ENCODE assay signal across 21 cellular contexts in genomic region chr1:44401256-44402228, GRCh38. TPM values are rescaled to one million over a fixed set of nuclear protein-coding genes. Genes with fewer than 3 reads are reported as not detected.
DNase-seq lines count a peak whose midpoint lies in the region; ATAC-seq and TF ChIP-seq lines count a peak whose summit lies in the region.
"Had no signal": no experiment of that assay in that cellular context is flagged by ENCODE, and none has a peak within 500 bp of the region (broad histone marks: within the 10 kb centered on the region; RNA-seq: fewer than 3 reads in every experiment).

No MANE protein-coding gene starts in this region.

- H3K9me3 Mint-ChIP-seq in stimulated activated naive CD8-positive, alpha-beta T cell treated with anti-CD3 and anti-CD28 coated beads, Interleukin-15, amount 100 ng/mL, for 72 hours = no peaks in the 10 kb centered on the region
- H3K9me3 Mint-ChIP-seq: CD8-positive, alpha-beta memory T cell; GM23338; HFFc6 had no signal

- peaks cover 54% of the 10 kb centered on the region for H3K27me3 Mint-ChIP-seq in stimulated activated naive CD8-positive, alpha-beta T cell treated with anti-CD3 and anti-CD28 coated beads, Interleukin-15, amount 100 ng/mL, for 72 hours

- H3K4me1 ChIP-seq in liver (ENCODE audit: control insufficient read depth in 4 of 4, insufficient read depth in 4 of 4, low read length in 3 of 4) (peaks cover 6 to 23% (median 9%) of the 10 kb centered on the region in 4 donors), Peyer's patch (peaks cover 0 to 19% (median 5%) of the 10 kb centered on the region in 4 donors)

- TF ChIP-seq CTCF in fibroblast of pulmonary artery (IDR thresholded peaks at IDR 0.05; ENCODE audit: low read length, missing control alignments) (no peak), liver (IDR thresholded peaks at IDR 0.05; ENCODE audit: low read depth, low read length, missing input control) (no peak), Peyer's patch (IDR thresholded peaks at IDR 0.05) (no peak)

- H3K27me3 ChIP-seq in liver (ENCODE audit: control insufficient read depth in 4 of 4, insufficient read depth in 4 of 4, low read length in 3 of 4) (peaks cover 0 to 10% (median 5%) of the 10 kb centered on the region in 4 donors), Peyer's patch (peaks cover 0 to 21% of the 10 kb centered on the region in 2 donors)

- H3K9me3 ChIP-seq in liver (ENCODE audit: control insufficient read depth in 4 of 4, low read length in 3 of 4) = no peaks in the 10 kb centered on the region
- H3K9me3 ChIP-seq in Peyer's patch = no peaks in the 10 kb centered on the region
- H3K9me3 ChIP-seq: BLaER1, HAP-1 had no signal

- no peak overlapping the region for H3K4me3 Mint-ChIP-seq in stimulated activated naive CD8-positive, alpha-beta T cell treated with anti-CD3 and anti-CD28 coated beads, Interleukin-15, amount 100 ng/mL, for 72 hours
- H3K4me3 Mint-ChIP-seq: B cell; CD4-positive, CD25-positive, alpha-beta regulatory T cell; CD8-positive, alpha-beta memory T cell; GM23338; HFFc6 had no signal

- H3K4me3 ChIP-seq in fibroblast of pulmonary artery (replicated peaks; ENCODE audit: low read depth, low read length) (no peak overlapping the region), liver (ENCODE audit: low read depth in 1 of 3, low read length in 3 of 3) (no peak overlapping the region), Peyer's patch (no peak overlapping the region)
- H3K4me3 ChIP-seq: BLaER1, GM12878, GM23338, HAP-1 had no signal

- DNase-seq in dermis blood vessel endothelial cell (peak; percentile 75), fibroblast of pulmonary artery (ENCODE audit: low read depth) (peak; percentile 16), pulmonary artery endothelial cell (ENCODE audit: low read depth, low spot score) (peak; percentile 40), Peyer's patch (no peak)
- no peak for DNase-seq in stimulated activated naive CD8-positive, alpha-beta T cell treated with anti-CD3 and anti-CD28 coated beads, Interleukin-15, amount 100 ng/mL, for 72 hours
- DNase-seq: CD4-positive, CD25-positive, alpha-beta regulatory T cell; CD8-positive, alpha-beta memory T cell; DMS 273 treated with DMSO at 0.1 percent for 48 hours; DMS79; EL; GDM1; HFFc6 had no signal

- ATAC-seq in stimulated activated naive CD8-positive, alpha-beta T cell treated with anti-CD3 and anti-CD28 coated beads, Interleukin-15, amount 100 ng/mL, for 72 hours = no peak
- ATAC-seq in GM21526 (IDR thresholded peaks at IDR 0.05; ENCODE audit: low FRiP score, unreplicated experiment) = no peak
- ATAC-seq: GM12878, GM23338 had no signal

- H3K9ac ChIP-seq in liver (ENCODE audit: low read depth in 1 of 2, low read length in 2 of 2) = no peak overlapping the region
- H3K9ac ChIP-seq: BLaER1 had no signal

- no peak for TF ChIP-seq POLR2A in Peyer's patch (IDR thresholded peaks at IDR 0.05)

- no peak overlapping the region for H3K27ac Mint-ChIP-seq in stimulated activated naive CD8-positive, alpha-beta T cell treated with anti-CD3 and anti-CD28 coated beads, Interleukin-15, amount 100 ng/mL, for 72 hours
- H3K27ac Mint-ChIP-seq: B cell; CD4-positive, CD25-positive, alpha-beta regulatory T cell; GM23338; HFFc6 had no signal

- no peak overlapping the region for H3K27ac ChIP-seq in liver (ENCODE audit: low read depth in 1 of 2, low read length in 2 of 2)
- H3K27ac ChIP-seq in Peyer's patch = no peak overlapping the region
- H3K27ac ChIP-seq: 22Rv1, BLaER1, C4-2B had no signal

- H3K36me3 ChIP-seq in liver (ENCODE audit: control insufficient read depth in 4 of 4, insufficient read depth in 3 of 4, low read depth in 1 of 4, low read length in 3 of 4) (no peaks in the 10 kb centered on the region), Peyer's patch (no peaks in the 10 kb centered on the region)
- H3K36me3 ChIP-seq: BLaER1, HAP-1 had no signal

- 61% methylated on average over 12 of the region's 12 CpGs for WGBS in liver

- peak in 1 of 2 donors; percentile 20 for TF ChIP-seq RAD21 in liver (IDR thresholded peaks at IDR 0.05)

- peaks cover 18% of the 10 kb centered on the region for H3K4me1 Mint-ChIP-seq in stimulated activated naive CD8-positive, alpha-beta T cell treated with anti-CD3 and anti-CD28 coated beads, Interleukin-15, amount 100 ng/mL, for 72 hours
- H3K4me1 Mint-ChIP-seq: GM23338 had no signal

TF ChIP-seq in liver, 16 proteins besides CTCF, POLR2A, EP300 and RAD21:
- TF ChIP-seq JUND (IDR thresholded peaks at IDR 0.05) (peak in 1 of 2 donors; percentile 27), GABPA (IDR thresholded peaks at IDR 0.05 in 1 of 2, conservative IDR thresholded peaks at IDR 0.05 in 1 of 2) (no peak), REST (IDR thresholded peaks at IDR 0.05) (no peak), ATF3 (IDR thresholded peaks at IDR 0.05) (no peak), TAF1 (conservative IDR thresholded peaks at IDR 0.05) (no peak), YY1 (IDR thresholded peaks at IDR 0.05) (no peak), NR2F2 (IDR thresholded peaks at IDR 0.05) (no peak), ZBTB33 (IDR thresholded peaks at IDR 0.05) (peak; percentile 61), FOXA1 (IDR thresholded peaks at IDR 0.05) (peak; percentile 32), HNF4A (conservative IDR thresholded peaks at IDR 0.05) (peak; percentile 83 to 88), FOXA2 (IDR thresholded peaks at IDR 0.05) (peak; percentile 49), RXRA (IDR thresholded peaks at IDR 0.05) (peak in 1 of 2 donors; percentile 54), SP1 (IDR thresholded peaks at IDR 0.05) (peak; percentile 50), HNF4G (IDR thresholded peaks at IDR 0.05) (peak; percentile 45), EGR1 (IDR thresholded peaks at IDR 0.05; ENCODE audit: low read depth in 2 of 2) (no peak), MAX (IDR thresholded peaks at IDR 0.05) (no peak)
TF ChIP-seq in liver: peak in this region for 8.

RNA-seq across cellular contexts. Expression of gene RNF220, which starts 3.5 kb away (rescaled TPM):
- total RNA-seq in dermis blood vessel endothelial cell (74.0 and 90.4 TPM in 2 replicates), liver (10 to 100 TPM; 25.5 to 35.8 TPM), pulmonary artery endothelial cell (67.6 and 76.7 TPM in 2 replicates), Peyer's patch (100 to 1,000 TPM; 107 to 152 (median 114) TPM)
- polyA plus RNA-seq in liver = 10 to 100 TPM; 18.2 to 26.6 TPM

RNA-seq across cellular contexts. Expression of gene ERI3, which starts 46.5 kb away (rescaled TPM):
- total RNA-seq in dermis blood vessel endothelial cell (35.1 and 36.6 TPM in 2 replicates), liver (10 to 100 TPM; 15.7 to 22.7 TPM), pulmonary artery endothelial cell (40.0 and 43.9 TPM in 2 replicates), Peyer's patch (10 to 100 TPM; 14.0 to 29.2 (median 22.8) TPM)
- 10 to 100 TPM; 20.0 to 23.8 TPM for polyA plus RNA-seq in liver

Comparison
In these comparisons a context has a peak if more than half of its experiments do, and no peak if none do; other contexts are left out.
1. DNase-seq: peak in dermis blood vessel endothelial cell (single experiment), fibroblast of pulmonary artery (single experiment) and pulmonary artery endothelial cell (single experiment); none in stimulated activated naive CD8-positive, alpha-beta T cell treated with anti-CD3 and anti-CD28 coated beads, Interleukin-15, amount 100 ng/mL, for 72 hours (0 of 2) and Peyer's patch (0 of 3).